In the genomic region with DNA sequence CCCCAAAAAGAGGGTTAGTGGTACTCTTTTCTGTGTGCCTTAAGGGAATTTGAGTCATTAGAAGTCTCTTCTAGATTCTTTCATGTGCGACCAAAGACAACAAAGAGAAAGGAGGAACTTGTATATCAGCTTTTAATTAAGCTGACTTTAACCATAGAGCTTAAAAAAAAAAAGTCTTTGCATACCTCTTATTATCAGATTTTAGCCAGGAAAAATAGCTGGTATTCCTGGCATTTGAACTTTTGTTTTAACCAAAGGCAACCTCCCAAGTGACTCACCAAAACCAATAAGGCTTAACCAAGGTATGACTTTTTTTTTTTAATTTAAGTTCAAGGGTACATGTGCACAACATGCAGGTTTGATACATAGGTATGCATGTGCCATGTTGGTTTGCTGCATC, we compare ENCODE assay signal across 33 cellular contexts.
"Had no signal": no experiment of that assay in that cellular context is flagged by ENCODE, and none has a peak within 500 bp of the region (broad histone marks: within the 10 kb centered on the region; RNA-seq: fewer than 3 reads in every experiment).

No MANE protein-coding gene starts in this region.

- H3K4me1 Mint-ChIP-seq: activated CD4-positive, alpha-beta memory T cell treated with anti-CD3 and anti-CD28 coated beads, Interleukin-2, amount 10 ng/mL, durations not matched to agents 7 days and 5 days; activated CD8-positive, alpha-beta memory T cell treated with anti-CD3 and anti-CD28 coated beads, Interleukin-2, amount 10 ng/mL, durations not matched to agents 7 days and 5 days; activated naive CD8-positive, alpha-beta T cell treated with anti-CD3 and anti-CD28 coated beads for 36 hours; brain had no signal

- H3K4me1 ChIP-seq: SJCRH30 had no signal

- H3K4me3 Mint-ChIP-seq: activated CD4-positive, alpha-beta memory T cell treated with anti-CD3 and anti-CD28 coated beads, Interleukin-2, amount 10 ng/mL, durations not matched to agents 7 days and 5 days; activated CD8-positive, alpha-beta memory T cell treated with anti-CD3 and anti-CD28 coated beads, Interleukin-2, amount 10 ng/mL, durations not matched to agents 7 days and 5 days; activated naive CD8-positive, alpha-beta T cell treated with anti-CD3 and anti-CD28 coated beads for 36 hours; brain had no signal

- DNase-seq: activated CD4-positive, alpha-beta memory T cell treated with anti-CD3 and anti-CD28 coated beads, Interleukin-2, amount 10 ng/mL, durations not matched to agents 7 days and 5 days; activated CD4-positive, alpha-beta T cell treated with anti-CD3 and anti-CD28 coated beads for 1 hour; activated CD4-positive, alpha-beta T cell treated with anti-CD3 and anti-CD28 coated beads for 48 hours; activated CD4-positive, CD25-positive, alpha-beta regulatory T cell; activated CD8-positive, alpha-beta memory T cell treated with anti-CD3 and anti-CD28 coated beads for 24 hours; activated CD8-positive, alpha-beta memory T cell treated with anti-CD3 and anti-CD28 coated beads, Interleukin-2, amount 10 ng/mL, durations not matched to agents 7 days and 5 days; activated CD8-positive, alpha-beta memory T cell treated with anti-CD3 and anti-CD28 coated beads, Interleukin-2, amount 50 U/mL, for 48 hours; activated effector memory CD4-positive, alpha-beta T cell treated with Interleukin-2 at 50 U/mL for 16 hours; activated naive CD4-positive, alpha-beta T cell treated with anti-CD3 and anti-CD28 coated beads, Interleukin-2, amount 50 U/mL, for 16 hours; activated naive CD8-positive, alpha-beta T cell treated with anti-CD3 and anti-CD28 coated beads for 36 hours; activated T-cell treated with anti-CD3 and anti-CD28 coated beads, Interleukin-2, amount 50 U/mL, for 48 hours; amniotic stem cell; aorta; central memory CD4-positive, alpha-beta T cell; Kasumi-1; KG1; NCI-H1092 treated with DMSO at 0.1 percent for 48 hours; NCI-H146; NCI-H187; NCI-H2029 treated with DMSO at 0.1 percent for 48 hours; NCI-H2107; NCI-H2171; NCI-H510A; NCI-H526; NCI-H748 treated with DMSO at 0.1 percent for 48 hours; NK-92 treated with Interleukin-12 subunit alpha and Interleukin-12 subunit beta, amount 100 ng/mL, for 24 hours; SHP77; SJCRH30; T1000; WERI-Rb-1 had no signal

- H3K36me3 ChIP-seq: SJCRH30, WERI-Rb-1 had no signal

- H3K4me3 ChIP-seq: SJCRH30, SK-N-MC had no signal

- H3K27ac Mint-ChIP-seq: activated CD4-positive, alpha-beta memory T cell treated with anti-CD3 and anti-CD28 coated beads, Interleukin-2, amount 10 ng/mL, durations not matched to agents 7 days and 5 days; activated CD8-positive, alpha-beta memory T cell treated with anti-CD3 and anti-CD28 coated beads, Interleukin-2, amount 10 ng/mL, durations not matched to agents 7 days and 5 days; activated naive CD8-positive, alpha-beta T cell treated with anti-CD3 and anti-CD28 coated beads for 36 hours; brain had no signal

- FAIRE-seq: bronchial epithelial cell had no signal

- H3K27ac ChIP-seq: SJCRH30, SK-N-MC, WERI-Rb-1 had no signal

- H3K27me3 ChIP-seq: SJCRH30 had no signal

- H3K36me3 Mint-ChIP-seq: brain had no signal

- H3K27me3 Mint-ChIP-seq: activated CD4-positive, alpha-beta memory T cell treated with anti-CD3 and anti-CD28 coated beads, Interleukin-2, amount 10 ng/mL, durations not matched to agents 7 days and 5 days; activated naive CD8-positive, alpha-beta T cell treated with anti-CD3 and anti-CD28 coated beads for 36 hours had no signal
